In genomic region chr15:41079717-41080116, GRCh38 we compare ENCODE assay signal across 18 cellular contexts. TPM values are rescaled to one million over a fixed set of nuclear protein-coding genes. Genes with fewer than 3 reads are reported as not detected.
DNase-seq lines count a peak whose midpoint lies in the region; ATAC-seq and TF ChIP-seq lines count a peak whose summit lies in the region.
"Had no signal": no experiment of that assay in that cellular context is flagged by ENCODE, and none has a peak within 500 bp of the region (broad histone marks: within the 10 kb centered on the region; RNA-seq: fewer than 3 reads in every experiment).

No MANE protein-coding gene starts in this region.

- H3K4me1 Mint-ChIP-seq in stimulated activated naive CD8-positive, alpha-beta T cell treated with anti-CD3 and anti-CD28 coated beads, Interleukin-15, Interleukin-2, amounts not matched to agents 100 ng/mL and 50 ng/mL, for 24 hours (ENCODE audit: low read depth), result peaks cover 8% of the 10 kb centered on the region
- no peaks in the 10 kb centered on the region for H3K4me1 Mint-ChIP-seq in activated CD8-positive, alpha-beta T cell treated with anti-CD3 and anti-CD28 coated beads for 36 hours (ENCODE audit: low read depth)

- H3K36me3 ChIP-seq in mesenchymal stem cell (ENCODE audit: control insufficient read depth in 1 of 2, insufficient read depth in 2 of 2, low read depth in 1 of 2, low read length in 2 of 2), result peaks cover 43 to 87% of the 10 kb centered on the region in 2 experiments

- no peak overlapping the region for H3K4me2 ChIP-seq in mesenchymal stem cell (ENCODE audit: low read length, poor library complexity, severe bottlenecking)

- TF ChIP-seq CTCF in activated CD8-positive, alpha-beta T cell treated with anti-CD3 and anti-CD28 coated beads for 36 hours (IDR thresholded peaks at IDR 0.05), result no peak

- H3K23ac ChIP-seq in mesenchymal stem cell (ENCODE audit: low read length in 2 of 2), result no peak overlapping the region

- 98% methylated on average over 8 of the region's 8 CpGs for WGBS in mesenchymal stem cell

- peak overlapping the region; percentile 4 for H3K27ac ChIP-seq in mesenchymal stem cell (ENCODE audit: low read length, poor library complexity, severe bottlenecking)

- H4K91ac ChIP-seq in mesenchymal stem cell (ENCODE audit: low read length), result no peak overlapping the region

- H3K9ac ChIP-seq in mesenchymal stem cell (ENCODE audit: low read length), result no peak overlapping the region

- no peak for ATAC-seq in stimulated activated naive CD8-positive, alpha-beta T cell treated with anti-CD3 and anti-CD28 coated beads, Interleukin-15, Interleukin-2, amounts not matched to agents 100 U/mL and 50 U/mL, for 24 hours
- ATAC-seq in HG03097 (IDR thresholded peaks at IDR 0.05; ENCODE audit: low FRiP score, unreplicated experiment) (no peak), HG02798 (IDR thresholded peaks at IDR 0.05; ENCODE audit: poor library complexity, unreplicated experiment) (no peak)
- ATAC-seq in activated CD8-positive, alpha-beta T cell treated with anti-CD3 and anti-CD28 coated beads for 36 hours, result no peak

- no peak overlapping the region for H4K8ac ChIP-seq in mesenchymal stem cell (ENCODE audit: low read length)

- H3K27ac Mint-ChIP-seq in stimulated activated naive CD8-positive, alpha-beta T cell treated with anti-CD3 and anti-CD28 coated beads, Interleukin-15, Interleukin-2, amounts not matched to agents 100 ng/mL and 50 ng/mL, for 24 hours, result peak overlapping the region; percentile 4
- H3K27ac Mint-ChIP-seq in activated CD8-positive, alpha-beta T cell treated with anti-CD3 and anti-CD28 coated beads for 36 hours, result no peak overlapping the region
- H3K27ac Mint-ChIP-seq: CD4-positive, alpha-beta T cell had no signal

- intact Hi-C loops in activated CD8-positive, alpha-beta T cell treated with anti-CD3 and anti-CD28 coated beads for 36 hours (cut with micrococcal nuclease), result no loop called here

- H3K18ac ChIP-seq in mesenchymal stem cell (ENCODE audit: low read depth in 1 of 2, low read length in 2 of 2), result no peak overlapping the region

- CTCF ChIA-PET in activated CD8-positive, alpha-beta T cell treated with anti-CD3 and anti-CD28 coated beads for 36 hours (lab: Charles Lee), result interaction anchor here (1.7 kb wide), 1 partner anchor 12 kb away, joined by 3 read pairs; no protein-coding TSS in a partner anchor

- H3K4me3 Mint-ChIP-seq in stimulated activated naive CD8-positive, alpha-beta T cell treated with anti-CD3 and anti-CD28 coated beads, Interleukin-15, Interleukin-2, amounts not matched to agents 100 ng/mL and 50 ng/mL, for 24 hours, result no peak overlapping the region
- H3K4me3 Mint-ChIP-seq in activated CD8-positive, alpha-beta T cell treated with anti-CD3 and anti-CD28 coated beads for 36 hours, result no peak overlapping the region
- H3K4me3 Mint-ChIP-seq: CD4-positive, alpha-beta T cell had no signal

- no peak overlapping the region for H3K4me3 ChIP-seq in mesenchymal stem cell (ENCODE audit: insufficient read depth in 1 of 2, low read depth in 1 of 2, low read length in 2 of 2)

- H3K27me3 ChIP-seq in mesenchymal stem cell (ENCODE audit: control insufficient read depth in 1 of 2, insufficient read depth in 1 of 2, low read length in 2 of 2), result no peaks in the 10 kb centered on the region

- H3K4me1 ChIP-seq in mesenchymal stem cell (ENCODE audit: control insufficient read depth, insufficient read depth, low read depth, low read length), result peaks cover 2% of the 10 kb centered on the region

- no peaks in the 10 kb centered on the region for H3K9me3 ChIP-seq in mesenchymal stem cell (ENCODE audit: control insufficient read depth, low read length)

- no peak overlapping the region for H2AK5ac ChIP-seq in mesenchymal stem cell (ENCODE audit: low read length, severe bottlenecking)

- no peak for DNase-seq in stimulated activated naive CD8-positive, alpha-beta T cell treated with anti-CD3 and anti-CD28 coated beads, Interleukin-15, Interleukin-2, amounts not matched to agents 100 U/mL and 50 U/mL, for 24 hours
- DNase-seq in amniotic epithelial cell (ENCODE audit: low read depth) (peak; percentile 22), mesenchymal stem cell (no peak), NCI-H1417 treated with DMSO at 0.1 percent for 48 hours (lab: John Stamatoyannopoulos, UW) (no peak)
- no peak for DNase-seq in activated CD8-positive, alpha-beta T cell treated with anti-CD3 and anti-CD28 coated beads for 36 hours
- DNase-seq: Calu3; CD4-positive, alpha-beta T cell; DND-41; GF-D8; GOT3; NCI-H1930; NCI-H2171; NCI-H446 treated with DMSO at 0.1 percent for 48 hours; NCI-H774; SHP77 had no signal

- no peak overlapping the region for H3K14ac ChIP-seq in mesenchymal stem cell (ENCODE audit: low read length in 2 of 2)

- no peak overlapping the region for H2BK120ac ChIP-seq in mesenchymal stem cell (ENCODE audit: low read depth, low read length)

- H3K9me3 Mint-ChIP-seq in stimulated activated naive CD8-positive, alpha-beta T cell treated with anti-CD3 and anti-CD28 coated beads, Interleukin-15, Interleukin-2, amounts not matched to agents 100 ng/mL and 50 ng/mL, for 24 hours, result no peaks in the 10 kb centered on the region
- H3K9me3 Mint-ChIP-seq in activated CD8-positive, alpha-beta T cell treated with anti-CD3 and anti-CD28 coated beads for 36 hours, result no peaks in the 10 kb centered on the region
- H3K9me3 Mint-ChIP-seq: CD4-positive, alpha-beta T cell had no signal

- peaks cover 23% of the 10 kb centered on the region for H3K79me1 ChIP-seq in mesenchymal stem cell (replicated peaks; ENCODE audit: low read length, poor library complexity, severe bottlenecking)

- no peak overlapping the region for H3K4ac ChIP-seq in mesenchymal stem cell (ENCODE audit: low read depth in 1 of 2, low read length in 2 of 2)

- no peak overlapping the region for H2AFZ ChIP-seq in mesenchymal stem cell (ENCODE audit: low read depth, low read length)

- no peak overlapping the region for H2BK5ac ChIP-seq in mesenchymal stem cell (ENCODE audit: low read depth, low read length, poor library complexity, severe bottlenecking)

- POLR2A ChIA-PET in activated CD8-positive, alpha-beta T cell treated with anti-CD3 and anti-CD28 coated beads for 36 hours (lab: Charles Lee), result interaction anchor here (0.7 to 1.2 kb wide), 2 partner anchors 10 to 12 kb away, joined by 3 read pairs; no protein-coding TSS in a partner anchor

- no peaks in the 10 kb centered on the region for H3K27me3 Mint-ChIP-seq in stimulated activated naive CD8-positive, alpha-beta T cell treated with anti-CD3 and anti-CD28 coated beads, Interleukin-15, Interleukin-2, amounts not matched to agents 100 ng/mL and 50 ng/mL, for 24 hours
- H3K27me3 Mint-ChIP-seq in activated CD8-positive, alpha-beta T cell treated with anti-CD3 and anti-CD28 coated beads for 36 hours, result no peaks in the 10 kb centered on the region
- H3K27me3 Mint-ChIP-seq: CD4-positive, alpha-beta T cell had no signal

- no peak overlapping the region for H2BK12ac ChIP-seq in mesenchymal stem cell (ENCODE audit: low read length in 2 of 2)

- H3K36me3 Mint-ChIP-seq in stimulated activated naive CD8-positive, alpha-beta T cell treated with anti-CD3 and anti-CD28 coated beads, Interleukin-15, Interleukin-2, amounts not matched to agents 100 ng/mL and 50 ng/mL, for 24 hours (ENCODE audit: low read depth), result peaks cover 58% of the 10 kb centered on the region
- H3K36me3 Mint-ChIP-seq in activated CD8-positive, alpha-beta T cell treated with anti-CD3 and anti-CD28 coated beads for 36 hours (ENCODE audit: low read depth), result peaks cover 34% of the 10 kb centered on the region

- no peak overlapping the region for H2BK15ac ChIP-seq in mesenchymal stem cell (ENCODE audit: low read depth, poor library complexity, severe bottlenecking)

RNA-seq across cellular contexts. Expression of gene INO80, which starts 36.4 kb away (rescaled TPM):
- polyA plus RNA-seq in mesenchymal stem cell (2013, experiment 1 of 2), result 8.4 TPM
- 8.1 TPM for polyA plus RNA-seq in mesenchymal stem cell (2013, experiment 2 of 2)
- 10 to 100 TPM; 19.1 to 20.2 TPM for total RNA-seq in activated CD8-positive, alpha-beta T cell treated with anti-CD3 and anti-CD28 coated beads for 36 hours
